In the genomic region with DNA sequence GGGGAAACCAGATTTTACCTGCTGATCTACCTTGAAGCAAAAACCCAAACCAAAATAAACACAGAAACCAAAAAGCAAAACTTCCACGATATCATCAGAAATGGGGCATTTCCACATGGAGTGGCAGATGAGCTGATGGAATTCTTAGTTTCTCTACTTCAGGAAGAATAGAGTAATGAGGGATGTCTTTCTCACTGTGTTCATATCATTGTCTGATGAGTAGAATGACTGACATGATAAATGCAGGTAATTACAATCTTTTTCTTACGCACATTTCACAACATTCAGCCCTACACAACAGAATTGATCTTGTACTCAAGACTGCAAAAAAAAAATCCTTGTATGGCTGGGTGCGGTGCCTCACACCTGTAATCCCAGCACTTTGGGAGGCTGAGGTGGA, we compare ENCODE assay signal across 5 cellular contexts.
"Had no signal": no experiment of that assay in that cellular context is flagged by ENCODE, and none has a peak within 500 bp of the region (broad histone marks: within the 10 kb centered on the region; RNA-seq: fewer than 3 reads in every experiment).

No MANE protein-coding gene starts in this region.

- H3K4me2 ChIP-seq: GM23338 had no signal

- H3K9me3 Mint-ChIP-seq: GM23338, H9, HFFc6 had no signal

- DNase-seq: H9, HFFc6, IMR-90 had no signal

- H3K4me3 ChIP-seq: GM23338, K562 had no signal

- H3K27ac Mint-ChIP-seq: GM23338, H9, HFFc6 had no signal

- ATAC-seq: GM23338, K562 had no signal

- H3K4me3 Mint-ChIP-seq: GM23338, H9, HFFc6 had no signal
